ENCODE assay signal across 8 cellular contexts in the genomic region with DNA sequence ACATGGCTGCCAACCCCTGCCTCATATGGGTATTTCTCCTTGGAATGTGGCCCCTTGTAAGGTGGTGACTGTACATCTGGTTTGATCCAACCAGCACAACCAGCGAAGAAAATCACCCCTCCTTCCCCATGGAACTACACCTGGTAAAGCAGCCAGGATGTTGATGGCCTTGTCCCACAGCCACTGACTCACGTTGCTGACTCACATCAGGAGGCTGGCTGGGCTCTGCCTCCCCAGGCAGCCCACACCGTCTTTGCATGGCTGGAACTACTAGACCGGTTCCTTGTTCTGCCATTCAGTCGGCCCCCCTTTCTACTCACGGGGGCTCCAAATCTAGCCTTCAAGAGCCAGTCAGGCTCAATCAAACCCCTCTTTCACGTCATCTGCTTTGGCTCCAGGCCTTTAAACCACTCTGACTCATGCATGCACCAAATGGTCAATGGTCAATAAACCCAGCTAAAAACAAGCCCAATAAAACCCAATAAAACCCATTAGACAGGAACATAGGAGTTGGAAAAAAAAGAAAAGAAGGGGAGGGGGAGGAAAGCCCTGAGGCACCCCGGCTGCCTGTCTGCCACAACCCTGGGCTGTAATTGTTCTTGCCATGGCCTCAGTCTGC.
A peak's percentile ranks its signal among the peaks of the same experiment; 100 is the strongest.
DNase-seq lines count a peak whose midpoint lies in the region; ATAC-seq, FAIRE-seq and TF ChIP-seq lines count a peak whose summit lies in the region.

No MANE protein-coding gene starts in this region.

- ATAC-seq in activated naive CD8-positive, alpha-beta T cell treated with anti-CD3 and anti-CD28 coated beads, Interleukin-2, amount 10 ng/mL, durations not matched to agents 7 days and 5 days (ENCODE audit: low read depth) = no peak
- no peak for ATAC-seq in GM18873 (IDR thresholded peaks at IDR 0.05; ENCODE audit: low FRiP score, unreplicated experiment)
- ATAC-seq in HG03097 (IDR thresholded peaks at IDR 0.05; ENCODE audit: low FRiP score, unreplicated experiment) = no peak

- H3K36me3 Mint-ChIP-seq in activated naive CD8-positive, alpha-beta T cell treated with anti-CD3 and anti-CD28 coated beads, Interleukin-2, amount 10 ng/mL, durations not matched to agents 7 days and 5 days = peaks cover 12% of the 10 kb centered on the region
- no peaks in the 10 kb centered on the region for H3K36me3 Mint-ChIP-seq in activated naive CD8-positive, alpha-beta T cell treated with anti-CD3 and anti-CD28 coated beads for 36 hours
- no peaks in the 10 kb centered on the region for H3K36me3 Mint-ChIP-seq in type B pancreatic cell

- no peaks in the 10 kb centered on the region for H3K79me2 ChIP-seq in keratinocyte (ENCODE audit: control insufficient read depth, insufficient read depth, low read length)

- TF ChIP-seq CTCF in keratinocyte (optimal IDR thresholded peaks at IDR 0.05 in 1 of 3, IDR thresholded peaks at IDR 0.05 in 1 of 3, conservative IDR thresholded peaks at IDR 0.05 in 1 of 3; ENCODE audit: extremely low read depth in 1 of 3, insufficient read depth in 2 of 3, low read length in 3 of 3) (no peak), type B pancreatic cell (conservative IDR thresholded peaks at IDR 0.05) (no peak)

- H3K4me3 Mint-ChIP-seq in activated naive CD8-positive, alpha-beta T cell treated with anti-CD3 and anti-CD28 coated beads, Interleukin-2, amount 10 ng/mL, durations not matched to agents 7 days and 5 days = no peak overlapping the region
- no peak overlapping the region for H3K4me3 Mint-ChIP-seq in activated naive CD8-positive, alpha-beta T cell treated with anti-CD3 and anti-CD28 coated beads for 36 hours
- no peak overlapping the region for H3K4me3 Mint-ChIP-seq in type B pancreatic cell

- peaks cover 66% of the 10 kb centered on the region for H3K4me1 ChIP-seq in keratinocyte (ENCODE audit: control insufficient read depth, extremely low read depth, insufficient read depth, low read length)

- peak overlapping the region; percentile 29 for H3K9ac ChIP-seq in keratinocyte (ENCODE audit: control insufficient read depth, extremely low read depth, insufficient read depth, low read length)

- peak; percentile 99 for FAIRE-seq in keratinocyte (lab: Jason Lieb, UNC)

- dilution Hi-C loops in keratinocyte (cut with MboI; ENCODE audit: extremely low pct_ligation_motif_present, low sequenced_read_pairs) = no loop called here

- H3K9me3 ChIP-seq in keratinocyte (ENCODE audit: control insufficient read depth, low read depth, low read length) = no peaks in the 10 kb centered on the region

- POLR2A ChIA-PET in activated naive CD8-positive, alpha-beta T cell treated with anti-CD3 and anti-CD28 coated beads, Interleukin-2, amount 10 ng/mL, durations not matched to agents 7 days and 5 days (lab: Charles Lee) = interaction anchor here (3.3 kb wide), 1 partner anchor 11 kb away, joined by 25 read pairs; no protein-coding TSS in a partner anchor

- peak overlapping the region; percentile 60 for H3K4me2 ChIP-seq in keratinocyte (ENCODE audit: control insufficient read depth, extremely low read depth, insufficient read depth, low read depth, low read length)

- H4K20me1 ChIP-seq in keratinocyte (ENCODE audit: control insufficient read depth, extremely low read depth, insufficient read depth, low read length) = no peaks in the 10 kb centered on the region

- no peak for DNase-seq in activated naive CD8-positive, alpha-beta T cell treated with anti-CD3 and anti-CD28 coated beads, Interleukin-2, amount 10 ng/mL, durations not matched to agents 7 days and 5 days
- DNase-seq in activated naive CD8-positive, alpha-beta T cell treated with anti-CD3 and anti-CD28 coated beads for 36 hours = no peak
- DNase-seq in activated CD8-positive, alpha-beta memory T cell treated with anti-CD3 and anti-CD28 coated beads, Interleukin-2, amount 50 U/mL, for 48 hours = peak; percentile 67
- DNase-seq in keratinocyte (ENCODE audit: low read depth, low spot score) (peak; percentile 98), type B pancreatic cell (ENCODE audit: extremely low spot score, unreplicated experiment) (no peak), middle frontal gyrus (ENCODE audit: extremely low spot score, low spot score) (no peak)

- H2AFZ ChIP-seq in keratinocyte (ENCODE audit: control insufficient read depth, low read length) = no peak overlapping the region

- H3K4me1 Mint-ChIP-seq in activated naive CD8-positive, alpha-beta T cell treated with anti-CD3 and anti-CD28 coated beads, Interleukin-2, amount 10 ng/mL, durations not matched to agents 7 days and 5 days = peaks cover 22% of the 10 kb centered on the region
- H3K4me1 Mint-ChIP-seq in activated naive CD8-positive, alpha-beta T cell treated with anti-CD3 and anti-CD28 coated beads for 36 hours = peaks cover 11% of the 10 kb centered on the region
- peaks cover 17% of the 10 kb centered on the region for H3K4me1 Mint-ChIP-seq in type B pancreatic cell (ENCODE audit: unreplicated experiment)

- H3K27me3 ChIP-seq in keratinocyte (ENCODE audit: control insufficient read depth, extremely low read depth, insufficient read depth, low read length) = no peaks in the 10 kb centered on the region

- H3K4me3 ChIP-seq in keratinocyte (ENCODE audit: control insufficient read depth in 2 of 3, extremely low read depth in 1 of 3, insufficient read depth in 2 of 3, low read depth in 1 of 3, low read length in 3 of 3) = no peak overlapping the region

- peak overlapping the region; percentile 40 for H3K27ac Mint-ChIP-seq in activated naive CD8-positive, alpha-beta T cell treated with anti-CD3 and anti-CD28 coated beads, Interleukin-2, amount 10 ng/mL, durations not matched to agents 7 days and 5 days
- H3K27ac Mint-ChIP-seq in activated naive CD8-positive, alpha-beta T cell treated with anti-CD3 and anti-CD28 coated beads for 36 hours = no peak overlapping the region
- peak overlapping the region; percentile 70 for H3K27ac Mint-ChIP-seq in type B pancreatic cell

- peak overlapping the region; percentile 86 for H3K27ac ChIP-seq in keratinocyte (ENCODE audit: control insufficient read depth, insufficient read depth, low read length)

- no peaks in the 10 kb centered on the region for H3K9me3 Mint-ChIP-seq in activated naive CD8-positive, alpha-beta T cell treated with anti-CD3 and anti-CD28 coated beads, Interleukin-2, amount 10 ng/mL, durations not matched to agents 7 days and 5 days
- no peaks in the 10 kb centered on the region for H3K9me3 Mint-ChIP-seq in activated naive CD8-positive, alpha-beta T cell treated with anti-CD3 and anti-CD28 coated beads for 36 hours
- no peaks in the 10 kb centered on the region for H3K9me3 Mint-ChIP-seq in type B pancreatic cell

- H3K36me3 ChIP-seq in keratinocyte (ENCODE audit: control insufficient read depth in 2 of 2, extremely low read depth in 1 of 2, insufficient read depth in 2 of 2, low read length in 2 of 2) = no peaks in the 10 kb centered on the region

- no peaks in the 10 kb centered on the region for H3K27me3 Mint-ChIP-seq in activated naive CD8-positive, alpha-beta T cell treated with anti-CD3 and anti-CD28 coated beads, Interleukin-2, amount 10 ng/mL, durations not matched to agents 7 days and 5 days
- no peaks in the 10 kb centered on the region for H3K27me3 Mint-ChIP-seq in activated naive CD8-positive, alpha-beta T cell treated with anti-CD3 and anti-CD28 coated beads for 36 hours
- H3K27me3 Mint-ChIP-seq in type B pancreatic cell = no peaks in the 10 kb centered on the region

- no peaks in the 10 kb centered on the region for H3K9me1 ChIP-seq in keratinocyte (ENCODE audit: control insufficient read depth, extremely low read depth, insufficient read depth, low read length)

Comparison
In these comparisons a context has a peak if more than half of its experiments do, and no peak if none do; other contexts are left out.
1. DNase-seq: peak in activated CD8-positive, alpha-beta memory T cell treated with anti-CD3 and anti-CD28 coated beads, Interleukin-2, amount 50 U/mL, for 48 hours (single experiment) and keratinocyte (single experiment); none in activated naive CD8-positive, alpha-beta T cell treated with anti-CD3 and anti-CD28 coated beads, Interleukin-2, amount 10 ng/mL, durations not matched to agents 7 days and 5 days (single experiment), activated naive CD8-positive, alpha-beta T cell treated with anti-CD3 and anti-CD28 coated beads for 36 hours (single experiment), type B pancreatic cell (single experiment) and middle frontal gyrus (single experiment).